In genomic region chr3:185309309-185309708, GRCh38 we compare ENCODE assay signal across 1 cellular context.
TF ChIP-seq lines count a peak whose summit lies in the region.

No MANE protein-coding gene starts in this region.

TF ChIP-seq in HepG2, 621 proteins besides CTCF, POLR2A, EP300 and RAD21 (continued from another document and continues in another):
- TF ChIP-seq PAXIP1 (CRISPR knock-in tag; conservative IDR thresholded peaks at IDR 0.05) (peak; percentile 74), FOSL1 (CRISPR knock-in tag; IDR thresholded peaks at IDR 0.05; ENCODE audit: borderline replicate concordance) (no peak), NCOR1 (IDR thresholded peaks at IDR 0.05; ENCODE audit: borderline replicate concordance, low read length) (0 out of 2 replicates have a peak, but pooled peaks have one; percentile 17), SMAD9 (CRISPR knock-in tag; IDR thresholded peaks at IDR 0.05) (no peak), FOXP1 (IDR thresholded peaks at IDR 0.05) (no peak), FOXP1 (CRISPR knock-in tag; IDR thresholded peaks at IDR 0.05) (0 out of 2 replicates have a peak, but pooled peaks have one; percentile 4), KMT2A (CRISPR knock-in tag; IDR thresholded peaks at IDR 0.05) (no peak), KLF15 (CRISPR knock-in tag; IDR thresholded peaks at IDR 0.05; ENCODE audit: borderline replicate concordance) (no peak), ASH2L (IDR thresholded peaks at IDR 0.05; ENCODE audit: insufficient read length, low read depth, low read length) (peak; percentile 61), GPBP1L1 (CRISPR knock-in tag; IDR thresholded peaks at IDR 0.05) (no peak), ZNF414 (CRISPR knock-in tag; IDR thresholded peaks at IDR 0.05) (no peak), NFIC (IDR thresholded peaks at IDR 0.05; ENCODE audit: low read length) (no peak), RBM39 (IDR thresholded peaks at IDR 0.05; ENCODE audit: low read depth, low read length, poor library complexity, severe bottlenecking) (no peak), RXRB (CRISPR knock-in tag; IDR thresholded peaks at IDR 0.05; ENCODE audit: borderline replicate concordance) (peak; percentile 38; the same call in 1 of the 2 replicates), HINFP (CRISPR knock-in tag; IDR thresholded peaks at IDR 0.05; ENCODE audit: low read depth) (no peak), AGO2 (optimal IDR thresholded peaks at IDR 0.05; ENCODE audit: low read depth, low read length) (no peak), HMG20A (CRISPR knock-in tag; IDR thresholded peaks at IDR 0.05; ENCODE audit: borderline replicate concordance) (no peak; the same call in 1 of the 2 replicates), TCF7 (IDR thresholded peaks at IDR 0.05; ENCODE audit: low read depth) (no peak), EEA1 (CRISPR knock-in tag; IDR thresholded peaks at IDR 0.05; ENCODE audit: borderline replicate concordance) (no peak), PRDM10 (CRISPR knock-in tag; IDR thresholded peaks at IDR 0.05; ENCODE audit: low read depth) (peak; percentile 49; the same call in 1 of the 2 replicates), ZNF704 (CRISPR knock-in tag; IDR thresholded peaks at IDR 0.05; ENCODE audit: borderline replicate concordance) (no peak), ZNF33B (CRISPR knock-in tag; IDR thresholded peaks at IDR 0.05) (no peak), HNRNPUL1 (IDR thresholded peaks at IDR 0.05; ENCODE audit: low read depth, low read length) (no peak), USF2 (IDR thresholded peaks at IDR 0.05; ENCODE audit: low read depth, low read length) (no peak), USF2 (CRISPR knock-in tag; IDR thresholded peaks at IDR 0.05; ENCODE audit: borderline replicate concordance) (no peak), ZNF646 (CRISPR knock-in tag; IDR thresholded peaks at IDR 0.05) (no peak), ZNF598 (CRISPR knock-in tag; IDR thresholded peaks at IDR 0.05; ENCODE audit: borderline replicate concordance) (no peak), MAX (IDR thresholded peaks at IDR 0.05) (peak; percentile 78), ZNF350 (CRISPR knock-in tag; IDR thresholded peaks at IDR 0.05; ENCODE audit: borderline replicate concordance, low read depth) (peak; percentile 41; the same call in 1 of the 2 replicates), TCF12 (IDR thresholded peaks at IDR 0.05) (no peak), TCF12 (CRISPR knock-in tag; IDR thresholded peaks at IDR 0.05) (no peak), ZNF362 (CRISPR knock-in tag; IDR thresholded peaks at IDR 0.05; ENCODE audit: borderline replicate concordance) (peak; percentile 92), MZF1 (CRISPR knock-in tag; IDR thresholded peaks at IDR 0.05; ENCODE audit: borderline replicate concordance) (no peak), ZNF747 (CRISPR knock-in tag; IDR thresholded peaks at IDR 0.05; ENCODE audit: borderline replicate concordance) (no peak), ESRRA (CRISPR knock-in tag; IDR thresholded peaks at IDR 0.05; ENCODE audit: low read depth) (no peak), HNRNPLL (IDR thresholded peaks at IDR 0.05; ENCODE audit: low read depth, low read length, poor library complexity, severe bottlenecking) (no peak)
